ENCODE assay signal across 12 cellular contexts in the genomic region with DNA sequence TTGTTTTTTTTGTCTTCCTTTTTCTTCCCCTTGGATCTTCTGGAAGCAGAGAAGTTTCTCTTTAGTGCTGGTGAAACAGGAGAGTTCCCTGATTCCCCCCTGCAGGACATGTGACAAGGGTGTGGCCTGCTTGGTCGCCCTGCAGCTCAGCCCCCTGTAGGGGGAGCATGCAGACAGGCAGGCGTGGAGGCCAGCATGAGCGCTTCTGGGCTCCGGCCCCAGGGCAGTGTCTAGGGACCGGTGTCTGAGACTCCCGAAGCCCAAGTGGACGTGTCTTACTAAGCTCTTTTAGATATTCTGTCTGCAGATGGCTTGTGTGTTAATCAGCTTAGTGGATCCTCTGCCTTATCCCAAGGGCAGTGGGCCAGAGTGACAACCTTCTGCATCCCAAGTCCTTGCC. TPM values are rescaled to one million over a fixed set of nuclear protein-coding genes. Genes with fewer than 3 reads are reported as not detected.
DNase-seq lines count a peak whose midpoint lies in the region; ATAC-seq and TF ChIP-seq lines count a peak whose summit lies in the region.
"Had no signal": no experiment of that assay in that cellular context is flagged by ENCODE, and none has a peak within 500 bp of the region (broad histone marks: within the 10 kb centered on the region; RNA-seq: fewer than 3 reads in every experiment).

No MANE protein-coding gene starts in this region.

- no peak overlapping the region for H3K4me3 ChIP-seq in LNCaP clone FGC (ENCODE audit: low read depth, low read length)
- H3K4me3 ChIP-seq: uterus had no signal

- peaks cover 22% of the 10 kb centered on the region for H3K9me3 Mint-ChIP-seq in WTC11

- CTCF ChIA-PET in WTC11 (lab: Charles Lee): interaction anchor here (0.6 to 3.1 kb wide), 15 partner anchors 9 to 287 kb away, joined by 3 to 20 read pairs (median 5); no protein-coding TSS in a partner anchor

- POLR2A ChIA-PET in WTC11 (lab: Charles Lee): interaction anchor here (0.6 kb wide), 1 partner anchor 45 kb away, joined by 4 read pairs; no protein-coding TSS in a partner anchor

- no peaks in the 10 kb centered on the region for H3K36me3 Mint-ChIP-seq in WTC11

- ATAC-seq in WTC11: peak; percentile 100

- H3K27me3 Mint-ChIP-seq in WTC11 (ENCODE audit: low read depth): peaks cover 5% of the 10 kb centered on the region

- peaks cover 15% of the 10 kb centered on the region for H3K4me1 Mint-ChIP-seq in WTC11

- H3K4me3 Mint-ChIP-seq in WTC11: no peak overlapping the region; the same call in 1 of the 2 replicates

- H3K27ac Mint-ChIP-seq in WTC11: no peak overlapping the region

- DNase-seq in NOMO-1 treated with DMSO at 0.1 percent for 48 hours (lab: John Stamatoyannopoulos, UW; ENCODE audit: unreplicated experiment) (peak; percentile 1), NOMO-1 treated with dmso at 0.1 percent for 144 hours (lab: John Stamatoyannopoulos, UW; ENCODE audit: unreplicated experiment) (no peak), LNCaP clone FGC (ENCODE audit: low read depth) (no peak), WTC11 (ENCODE audit: low spot score) (peak; percentile 77), retina (peak; percentile 43), occipital lobe (lab: John Stamatoyannopoulos, UW) (no peak), NCI-H774 (lab: John Stamatoyannopoulos, UW) (no peak)
- no peak for DNase-seq in activated effector memory CD4-positive, alpha-beta T cell treated with anti-CD3 and anti-CD28 coated beads, Interleukin-2, amount 50 U/mL, for 16 hours
- DNase-seq: activated gamma-delta T cell, NCI-H2171 treated with DMSO at 0.1 percent for 48 hours, uterus had no signal

- 0 out of 2 replicates have a peak, but pooled peaks have one; percentile 26 for TF ChIP-seq CTCF in LNCaP clone FGC (IDR thresholded peaks at IDR 0.05; ENCODE audit: control insufficient read depth, extremely low read depth, insufficient read depth)
- peak; percentile 29; the same call in 1 of the 2 replicates for TF ChIP-seq CTCF in WTC11 (IDR thresholded peaks at IDR 0.05)

TF ChIP-seq in WTC11, 78 proteins besides CTCF, POLR2A, EP300 and RAD21 (continues in another document):
- TF ChIP-seq PRDM15 (CRISPR knock-in tag; IDR thresholded peaks at IDR 0.05) (no peak), TEAD4 (CRISPR knock-in tag; IDR thresholded peaks at IDR 0.05) (no peak), ZNF671 (CRISPR knock-in tag; IDR thresholded peaks at IDR 0.05) (no peak), MLX (CRISPR knock-in tag; IDR thresholded peaks at IDR 0.05) (no peak), ELF4 (CRISPR knock-in tag; IDR thresholded peaks at IDR 0.05; ENCODE audit: low read depth) (no peak), KAT7 (CRISPR knock-in tag; IDR thresholded peaks at IDR 0.05; ENCODE audit: borderline replicate concordance) (no peak), IRF2 (CRISPR knock-in tag; IDR thresholded peaks at IDR 0.05; ENCODE audit: borderline replicate concordance, low read depth) (no peak)
- TF ChIP-seq, protein P1, sequence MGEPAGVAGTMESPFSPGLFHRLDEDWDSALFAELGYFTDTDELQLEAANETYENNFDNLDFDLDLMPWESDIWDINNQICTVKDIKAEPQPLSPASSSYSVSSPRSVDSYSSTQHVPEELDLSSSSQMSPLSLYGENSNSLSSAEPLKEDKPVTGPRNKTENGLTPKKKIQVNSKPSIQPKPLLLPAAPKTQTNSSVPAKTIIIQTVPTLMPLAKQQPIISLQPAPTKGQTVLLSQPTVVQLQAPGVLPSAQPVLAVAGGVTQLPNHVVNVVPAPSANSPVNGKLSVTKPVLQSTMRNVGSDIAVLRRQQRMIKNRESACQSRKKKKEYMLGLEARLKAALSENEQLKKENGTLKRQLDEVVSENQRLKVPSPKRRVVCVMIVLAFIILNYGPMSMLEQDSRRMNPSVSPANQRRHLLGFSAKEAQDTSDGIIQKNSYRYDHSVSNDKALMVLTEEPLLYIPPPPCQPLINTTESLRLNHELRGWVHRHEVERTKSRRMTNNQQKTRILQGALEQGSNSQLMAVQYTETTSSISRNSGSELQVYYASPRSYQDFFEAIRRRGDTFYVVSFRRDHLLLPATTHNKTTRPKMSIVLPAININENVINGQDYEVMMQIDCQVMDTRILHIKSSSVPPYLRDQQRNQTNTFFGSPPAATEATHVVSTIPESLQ (CRISPR knock-in tag; IDR thresholded peaks at IDR 0.05): no peak
- TF ChIP-seq, protein P2, sequence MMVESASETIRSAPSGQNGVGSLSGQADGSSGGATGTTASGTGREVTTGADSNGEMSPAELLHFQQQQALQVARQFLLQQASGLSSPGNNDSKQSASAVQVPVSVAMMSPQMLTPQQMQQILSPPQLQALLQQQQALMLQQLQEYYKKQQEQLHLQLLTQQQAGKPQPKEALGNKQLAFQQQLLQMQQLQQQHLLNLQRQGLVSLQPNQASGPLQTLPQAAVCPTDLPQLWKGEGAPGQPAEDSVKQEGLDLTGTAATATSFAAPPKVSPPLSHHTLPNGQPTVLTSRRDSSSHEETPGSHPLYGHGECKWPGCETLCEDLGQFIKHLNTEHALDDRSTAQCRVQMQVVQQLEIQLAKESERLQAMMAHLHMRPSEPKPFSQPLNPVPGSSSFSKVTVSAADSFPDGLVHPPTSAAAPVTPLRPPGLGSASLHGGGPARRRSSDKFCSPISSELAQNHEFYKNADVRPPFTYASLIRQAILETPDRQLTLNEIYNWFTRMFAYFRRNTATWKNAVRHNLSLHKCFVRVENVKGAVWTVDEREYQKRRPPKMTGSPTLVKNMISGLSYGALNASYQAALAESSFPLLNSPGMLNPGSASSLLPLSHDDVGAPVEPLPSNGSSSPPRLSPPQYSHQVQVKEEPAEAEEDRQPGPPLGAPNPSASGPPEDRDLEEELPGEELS (CRISPR knock-in tag; IDR thresholded peaks at IDR 0.05): 0 out of 2 replicates have a peak, but pooled peaks have one; percentile 18
- TF ChIP-seq, protein P3, sequence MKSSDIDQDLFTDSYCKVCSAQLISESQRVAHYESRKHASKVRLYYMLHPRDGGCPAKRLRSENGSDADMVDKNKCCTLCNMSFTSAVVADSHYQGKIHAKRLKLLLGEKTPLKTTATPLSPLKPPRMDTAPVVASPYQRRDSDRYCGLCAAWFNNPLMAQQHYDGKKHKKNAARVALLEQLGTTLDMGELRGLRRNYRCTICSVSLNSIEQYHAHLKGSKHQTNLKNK (CRISPR knock-in tag; IDR thresholded peaks at IDR 0.05): no peak
- TF ChIP-seq, protein P4, sequence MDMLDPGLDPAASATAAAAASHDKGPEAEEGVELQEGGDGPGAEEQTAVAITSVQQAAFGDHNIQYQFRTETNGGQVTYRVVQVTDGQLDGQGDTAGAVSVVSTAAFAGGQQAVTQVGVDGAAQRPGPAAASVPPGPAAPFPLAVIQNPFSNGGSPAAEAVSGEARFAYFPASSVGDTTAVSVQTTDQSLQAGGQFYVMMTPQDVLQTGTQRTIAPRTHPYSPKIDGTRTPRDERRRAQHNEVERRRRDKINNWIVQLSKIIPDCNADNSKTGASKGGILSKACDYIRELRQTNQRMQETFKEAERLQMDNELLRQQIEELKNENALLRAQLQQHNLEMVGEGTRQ (CRISPR knock-in tag; IDR thresholded peaks at IDR 0.05): peak; percentile 81
- TF ChIP-seq, protein P5, sequence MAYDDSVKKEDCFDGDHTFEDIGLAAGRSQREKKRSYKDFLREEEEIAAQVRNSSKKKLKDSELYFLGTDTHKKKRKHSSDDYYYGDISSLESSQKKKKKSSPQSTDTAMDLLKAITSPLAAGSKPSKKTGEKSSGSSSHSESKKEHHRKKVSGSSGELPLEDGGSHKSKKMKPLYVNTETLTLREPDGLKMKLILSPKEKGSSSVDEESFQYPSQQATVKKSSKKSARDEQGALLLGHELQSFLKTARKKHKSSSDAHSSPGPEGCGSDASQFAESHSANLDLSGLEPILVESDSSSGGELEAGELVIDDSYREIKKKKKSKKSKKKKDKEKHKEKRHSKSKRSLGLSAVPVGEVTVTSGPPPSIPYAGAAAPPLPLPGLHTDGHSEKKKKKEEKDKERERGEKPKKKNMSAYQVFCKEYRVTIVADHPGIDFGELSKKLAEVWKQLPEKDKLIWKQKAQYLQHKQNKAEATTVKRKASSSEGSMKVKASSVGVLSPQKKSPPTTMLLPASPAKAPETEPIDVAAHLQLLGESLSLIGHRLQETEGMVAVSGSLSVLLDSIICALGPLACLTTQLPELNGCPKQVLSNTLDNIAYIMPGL (CRISPR knock-in tag; IDR thresholded peaks at IDR 0.05): no peak

RNA-seq across cellular contexts. Expression of gene PRSS58, which starts 26.1 kb away (rescaled TPM):
- total RNA-seq in WTC11 (2021): not detected in 3 replicates
- total RNA-seq in occipital lobe: not detected
- total RNA-seq: dermis microvascular lymphatic vessel endothelial cell, uterus had no signal

Comparison
In these comparisons a context has a peak if more than half of its experiments do, and no peak if none do; other contexts are left out.
1. DNase-seq: peak in NOMO-1 treated with DMSO at 0.1 percent for 48 hours (single experiment), WTC11 (single experiment) and retina (single experiment); none in NOMO-1 treated with dmso at 0.1 percent for 144 hours (single experiment), LNCaP clone FGC (single experiment), occipital lobe (single experiment), activated effector memory CD4-positive, alpha-beta T cell treated with anti-CD3 and anti-CD28 coated beads, Interleukin-2, amount 50 U/mL, for 16 hours (single experiment) and NCI-H774 (single experiment).